ENCODE assay signal across 8 cellular contexts in the genomic region with DNA sequence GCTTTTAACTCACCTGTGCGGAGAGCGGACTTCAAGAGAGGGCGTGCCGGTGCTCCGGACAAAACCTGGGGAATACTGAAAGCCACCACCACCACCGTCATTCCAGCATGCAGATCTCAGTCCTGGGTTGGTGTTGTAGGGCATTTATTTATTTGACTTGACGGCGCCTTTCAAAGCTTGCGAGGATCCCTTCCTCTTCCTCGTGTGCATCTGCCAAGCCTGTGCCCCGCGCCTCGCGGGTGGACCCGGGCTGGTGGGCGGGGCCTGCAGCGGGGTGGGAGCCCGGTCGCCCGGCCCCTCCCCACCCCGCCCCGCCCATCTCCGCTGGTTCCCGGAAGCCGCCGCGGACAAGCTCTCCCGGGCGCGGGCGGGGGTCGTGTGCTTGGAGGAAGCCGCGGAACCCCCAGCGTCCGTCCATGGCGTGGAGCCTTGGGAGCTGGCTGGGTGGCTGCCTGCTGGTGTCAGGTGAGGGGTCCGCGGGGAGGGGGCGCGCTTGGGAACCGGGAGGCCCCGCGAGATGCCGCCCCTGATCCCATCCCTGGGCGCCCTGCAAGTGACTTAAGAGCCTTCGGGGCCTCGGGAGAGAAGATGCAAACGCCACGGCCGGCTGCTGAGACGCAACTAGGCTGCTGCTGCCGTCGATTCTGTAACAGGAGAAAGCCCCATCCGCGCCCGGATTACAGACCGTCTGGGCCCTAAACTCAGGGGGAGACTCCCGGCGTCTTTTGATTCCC. TPM values are rescaled to one million over a fixed set of nuclear protein-coding genes. Genes with fewer than 3 reads are reported as not detected.
A peak's percentile ranks its signal among the peaks of the same experiment; 100 is the strongest.
DNase-seq lines count a peak whose midpoint lies in the region; ATAC-seq and TF ChIP-seq lines count a peak whose summit lies in the region.

A gene (plus strand): TSS at position 318 of the 734 bp plus-strand sequence. CDS start 99 bp downstream, at position 417.

- peak within 1 kb of the TSS; percentile 63 for H3K27ac Mint-ChIP-seq in MCF 10A (ENCODE audit: low read depth, unreplicated experiment)

- BruUV-seq in MCF 10A (replicated peaks; lab: Mats Ljungman, UMichigan): no TSS peak

- no peaks in the 10 kb centered on the region for H3K9me3 Mint-ChIP-seq in MCF 10A (ENCODE audit: unreplicated experiment)

- peak within 1 kb of the TSS; percentile 80 for H3K27ac ChIP-seq in VCaP
- no peak within 1 kb of the TSS for H3K27ac ChIP-seq in iPS-20b (ENCODE audit: low read length)
- peak within 1 kb of the TSS; percentile 52 to 97 (median 93) for H3K27ac ChIP-seq in skin epidermis

- H3K27me3 ChIP-seq in iPS-20b (ENCODE audit: insufficient read depth, low read length): peaks cover 14% of the 10 kb centered on the region; the same call in 1 of the 2 replicates

- no peak for TF ChIP-seq CTCF in GM12875 (IDR thresholded peaks at IDR 0.05; ENCODE audit: borderline replicate concordance, insufficient read depth, low read depth, low read length)
- no peak for TF ChIP-seq CTCF in VCaP (conservative IDR thresholded peaks at IDR 0.05)
- no peak for TF ChIP-seq CTCF in MCF 10A (IDR thresholded peaks at IDR 0.05; ENCODE audit: unreplicated experiment)

- H3K4me1 ChIP-seq in iPS-20b (ENCODE audit: insufficient read depth, low read length): 0 out of 2 replicates have a peak, but pooled peaks cover 4% of the 10 kb centered on the region

- peaks cover 25% of the 10 kb centered on the region for H3K4me1 Mint-ChIP-seq in MCF 10A (ENCODE audit: insufficient read depth, unreplicated experiment)

- no peaks in the 10 kb centered on the region for H3K9me3 ChIP-seq in iPS-20b (ENCODE audit: insufficient read depth, low read depth, low read length)

- peak; percentile 44 for ATAC-seq in HG02840 (IDR thresholded peaks at IDR 0.05; ENCODE audit: low FRiP score, unreplicated experiment)

- H3K27me3 Mint-ChIP-seq in MCF 10A (ENCODE audit: insufficient read depth, unreplicated experiment): no peaks in the 10 kb centered on the region

- H3K36me3 ChIP-seq in iPS-20b (ENCODE audit: insufficient read depth, low read depth, low read length): no peaks in the 10 kb centered on the region

- POLR2A ChIA-PET in MCF 10A (lab: Yijun Ruan, JAX): interaction anchor here (0.6 to 6.2 kb wide), 18 partner anchors 9 to 894 kb away, joined by 3 to 53 read pairs (median 4); a partner anchor contains a TSS

- H3K4me3 ChIP-seq in GM12875 (ENCODE audit: low read depth, low read length): peak within 1 kb of the TSS; percentile 72
- peak within 1 kb of the TSS; percentile 72 for H3K4me3 ChIP-seq in iPS-20b (ENCODE audit: low read length)
- peak within 1 kb of the TSS; percentile 59 to 94 (median 78) for H3K4me3 ChIP-seq in skin epidermis

- CTCF ChIA-PET in MCF 10A (lab: Yijun Ruan, JAX): interaction anchor here (0.8 to 1.6 kb wide), 3 partner anchors 36 to 69 kb away, joined by 3 to 5 read pairs (median 4); no protein-coding TSS in a partner anchor

- H3K9ac ChIP-seq in iPS-20b (ENCODE audit: low read depth, low read length): peak within 1 kb of the TSS; percentile 65; the same call in 1 of the 2 replicates

- intact Hi-C loops in MCF 10A (cut with micrococcal nuclease): no loop called here

- peak within 1 kb of the TSS; percentile 75 for H3K4me3 Mint-ChIP-seq in MCF 10A (ENCODE audit: unreplicated experiment)

- peak; percentile 69 for DNase-seq in NCI-H2171 (lab: John Stamatoyannopoulos, UW)
- peak; percentile 56 for DNase-seq in MCF 10A (ENCODE audit: unreplicated experiment)
- DNase-seq in kidney glomerular epithelial cell (lab: John Stamatoyannopoulos, UW): no peak

- H3K36me3 Mint-ChIP-seq in MCF 10A (ENCODE audit: insufficient read depth, unreplicated experiment): peaks cover 24% of the 10 kb centered on the region

RNA-seq across cellular contexts. Expression of the gene that starts here (rescaled TPM):
- total RNA-seq in MCF 10A (2022): 23.2 and 26.3 TPM in 2 replicates
